Comparison of ENCODE assay signal across 1 cellular context in genomic region chr4:172362569-172362968, GRCh38.
TF ChIP-seq lines count a peak whose summit lies in the region.

No MANE protein-coding gene starts in this region.

TF ChIP-seq in HepG2, 621 proteins besides CTCF, POLR2A, EP300 and RAD21 (continued from another document):
- TF ChIP-seq IKZF5 (CRISPR knock-in tag; IDR thresholded peaks at IDR 0.05) (no peak), CREB1 (IDR thresholded peaks at IDR 0.05) (peak; percentile 57; the same call in 1 of the 2 replicates), CREB1 (CRISPR knock-in tag; IDR thresholded peaks at IDR 0.05) (no peak)
